ENCODE assay signal across 9 cellular contexts in the genomic region with DNA sequence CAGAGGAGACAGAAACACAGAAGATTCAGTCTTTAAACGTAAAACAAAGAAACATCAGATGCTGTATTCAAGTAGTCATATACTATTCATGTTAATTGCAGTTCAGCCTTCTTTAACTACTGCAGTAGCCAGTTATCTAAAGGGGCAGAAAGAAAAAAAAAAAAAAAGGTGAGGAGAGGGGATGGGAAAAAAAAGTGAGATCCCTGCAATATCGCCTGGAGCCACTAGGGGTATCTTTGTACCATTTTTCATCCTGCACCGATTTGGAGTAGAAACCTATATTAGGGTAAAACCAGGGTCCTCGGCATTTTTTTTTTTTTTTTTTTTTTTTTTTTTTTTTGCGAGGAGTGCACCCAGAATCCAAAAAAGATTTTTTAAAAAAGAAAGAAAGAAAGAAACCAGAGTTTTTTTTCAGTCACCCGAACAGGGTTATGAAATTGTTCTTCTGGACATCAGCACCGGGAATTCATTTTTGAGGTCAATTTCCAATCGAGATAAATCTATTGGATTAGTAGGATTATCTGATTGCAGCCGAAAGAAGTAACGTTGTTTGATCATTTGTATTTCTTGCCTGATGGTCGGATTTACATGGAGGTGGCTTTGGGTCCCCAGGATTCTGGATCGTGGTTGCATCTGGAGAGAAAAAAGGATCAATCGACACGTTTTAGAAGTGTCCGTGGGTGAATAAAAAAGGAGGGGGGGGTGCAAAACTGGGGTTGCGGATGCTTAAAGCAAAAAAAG.
DNase-seq lines count a peak whose midpoint lies in the region; ATAC-seq, FAIRE-seq and TF ChIP-seq lines count a peak whose summit lies in the region.
"Had no signal": no experiment of that assay in that cellular context is flagged by ENCODE, and none has a peak within 500 bp of the region (broad histone marks: within the 10 kb centered on the region; RNA-seq: fewer than 3 reads in every experiment).

No MANE protein-coding gene starts in this region.

- peaks cover 7% of the 10 kb centered on the region for H3K27me3 ChIP-seq in bronchial epithelial cell (ENCODE audit: control insufficient read depth, insufficient read depth, low read length)
- peaks cover 22% of the 10 kb centered on the region for H3K27me3 ChIP-seq in keratinocyte (ENCODE audit: control insufficient read depth, extremely low read depth, insufficient read depth, low read length)
- H3K27me3 ChIP-seq in tibial artery, result no peaks in the 10 kb centered on the region

- no peaks in the 10 kb centered on the region for H4K20me1 ChIP-seq in keratinocyte (ENCODE audit: control insufficient read depth, extremely low read depth, insufficient read depth, low read length)

- no peaks in the 10 kb centered on the region for H3K79me2 ChIP-seq in keratinocyte (ENCODE audit: control insufficient read depth, insufficient read depth, low read length)

- dilution Hi-C loops in keratinocyte (cut with MboI; ENCODE audit: extremely low pct_ligation_motif_present, low sequenced_read_pairs), result no loop called here

- intact Hi-C loops in tibial artery (cut with DNase I; ENCODE audit: low total_unique reads), result no loop called here

- no peak overlapping the region for H3K27ac ChIP-seq in keratinocyte (ENCODE audit: control insufficient read depth, insufficient read depth, low read length)
- H3K27ac ChIP-seq in tibial artery, result peak overlapping the region; percentile 58 to 59

- no peak overlapping the region for H3K27ac Mint-ChIP-seq in T-helper 2 cell treated with Interferon-gamma antibody and Interleukin-4, amounts not matched to agents 5 μg/mL and 100 μg/mL, for 36 hours

- peak overlapping the region; percentile 13 for H3K4me3 Mint-ChIP-seq in T-helper 2 cell treated with Interferon-gamma antibody and Interleukin-4, amounts not matched to agents 5 μg/mL and 100 μg/mL, for 36 hours

- H3K9me1 ChIP-seq in keratinocyte (ENCODE audit: control insufficient read depth, extremely low read depth, insufficient read depth, low read length), result no peaks in the 10 kb centered on the region

- peaks cover 5% of the 10 kb centered on the region for H3K4me1 Mint-ChIP-seq in T-helper 2 cell treated with Interferon-gamma antibody and Interleukin-4, amounts not matched to agents 5 μg/mL and 100 μg/mL, for 36 hours (ENCODE audit: low read depth)

- H3K36me3 ChIP-seq in bronchial epithelial cell (ENCODE audit: control insufficient read depth, insufficient read depth, low read length) (no peaks in the 10 kb centered on the region), keratinocyte (ENCODE audit: control insufficient read depth in 2 of 2, extremely low read depth in 1 of 2, insufficient read depth in 2 of 2, low read length in 2 of 2) (no peaks in the 10 kb centered on the region), tibial artery (no peaks in the 10 kb centered on the region)

- no peak overlapping the region for H3K9ac ChIP-seq in keratinocyte (ENCODE audit: control insufficient read depth, extremely low read depth, insufficient read depth, low read length)

- H3K36me3 Mint-ChIP-seq in T-helper 2 cell treated with Interferon-gamma antibody and Interleukin-4, amounts not matched to agents 5 μg/mL and 100 μg/mL, for 36 hours (ENCODE audit: low read depth), result no peaks in the 10 kb centered on the region

- H3K4me1 ChIP-seq in keratinocyte (ENCODE audit: control insufficient read depth, extremely low read depth, insufficient read depth, low read length), result peaks cover 6% of the 10 kb centered on the region
- H3K4me1 ChIP-seq in tibial artery, result peaks cover 0 to 8% (median 0%) of the 10 kb centered on the region in 4 donors

- ATAC-seq in GM21447 (IDR thresholded peaks at IDR 0.05; ENCODE audit: unreplicated experiment), result no peak

- FAIRE-seq in bronchial epithelial cell (lab: Jason Lieb, UNC), result no peak
- FAIRE-seq in keratinocyte (lab: Jason Lieb, UNC), result no peak
- FAIRE-seq: colon had no signal

- H3K9me3 ChIP-seq in keratinocyte (ENCODE audit: control insufficient read depth, low read depth, low read length) (no peaks in the 10 kb centered on the region), tibial artery (no peaks in the 10 kb centered on the region)

- peaks cover 27% of the 10 kb centered on the region for H3K27me3 Mint-ChIP-seq in T-helper 2 cell treated with Interferon-gamma antibody and Interleukin-4, amounts not matched to agents 5 μg/mL and 100 μg/mL, for 36 hours (ENCODE audit: low read depth)

- H3K9me3 Mint-ChIP-seq in T-helper 2 cell treated with Interferon-gamma antibody and Interleukin-4, amounts not matched to agents 5 μg/mL and 100 μg/mL, for 36 hours, result no peaks in the 10 kb centered on the region

- H3K4me3 ChIP-seq in bronchial epithelial cell (ENCODE audit: low read depth, low read length) (no peak overlapping the region), keratinocyte (ENCODE audit: control insufficient read depth in 2 of 3, extremely low read depth in 1 of 3, insufficient read depth in 2 of 3, low read depth in 1 of 3, low read length in 3 of 3) (no peak overlapping the region), tibial artery (peak overlapping the region; percentile 58 to 60)

- H2AFZ ChIP-seq in keratinocyte (ENCODE audit: control insufficient read depth, low read length), result no peak overlapping the region

- no peak for DNase-seq in T-helper 2 cell treated with Interferon-gamma antibody and Interleukin-4, amounts not matched to agents 5 μg/mL and 100 μg/mL, for 36 hours (ENCODE audit: low spot score)
- DNase-seq in T-helper 2 cell (no peak), NCI-H128 (lab: John Stamatoyannopoulos, UW; ENCODE audit: unreplicated experiment) (peak; percentile 32), bronchial epithelial cell (ENCODE audit: low read depth) (peak; percentile 10), keratinocyte (ENCODE audit: low read depth, low spot score) (no peak), tibial artery (no peak), COLO668 (lab: John Stamatoyannopoulos, UW; ENCODE audit: unreplicated experiment) (no peak)

- TF ChIP-seq CTCF in bronchial epithelial cell (IDR thresholded peaks at IDR 0.05; ENCODE audit: insufficient read depth, low read length, severe bottlenecking), result peak; percentile 55
- peak; percentile 28 to 61 (median 33) for TF ChIP-seq CTCF in keratinocyte (optimal IDR thresholded peaks at IDR 0.05 in 1 of 3, IDR thresholded peaks at IDR 0.05 in 1 of 3, conservative IDR thresholded peaks at IDR 0.05 in 1 of 3; ENCODE audit: extremely low read depth in 1 of 3, insufficient read depth in 2 of 3, low read length in 3 of 3)
- TF ChIP-seq CTCF in tibial artery (IDR thresholded peaks at IDR 0.05), result peak; percentile 53 to 57

- no peak overlapping the region for H3K4me2 ChIP-seq in keratinocyte (ENCODE audit: control insufficient read depth, extremely low read depth, insufficient read depth, low read depth, low read length)

Comparison
In these comparisons a context has a peak if more than half of its experiments do, and no peak if none do; other contexts are left out.
1. DNase-seq: peak in NCI-H128 (single experiment) and bronchial epithelial cell (single experiment); none in T-helper 2 cell treated with Interferon-gamma antibody and Interleukin-4, amounts not matched to agents 5 μg/mL and 100 μg/mL, for 36 hours (single experiment), T-helper 2 cell (0 of 5), keratinocyte (single experiment), tibial artery (0 of 2) and COLO668 (single experiment).
2. H3K4me3 ChIP-seq: peak in tibial artery (2 of 2); none in bronchial epithelial cell (single experiment) and keratinocyte (0 of 3).
3. Peak in every context shown above with its lines, with median percentiles within 50 percentile points of each other: CTCF ChIP-seq.